Comparison of ENCODE assay signal across 16 cellular contexts in genomic region chr20:60053125-60053812, GRCh38.
DNase-seq lines count a peak whose midpoint lies in the region; ATAC-seq and TF ChIP-seq lines count a peak whose summit lies in the region.
"Had no signal": no experiment of that assay in that cellular context is flagged by ENCODE, and none has a peak within 500 bp of the region (broad histone marks: within the 10 kb centered on the region; RNA-seq: fewer than 3 reads in every experiment).

No MANE protein-coding gene starts in this region.

- DNase-seq in CD4-positive, alpha-beta memory T cell, result no peak
- DNase-seq in DND-41 (no peak), NCI-H2196 treated with DMSO at 0.1 percent for 48 hours (lab: John Stamatoyannopoulos, UW; ENCODE audit: unreplicated experiment) (peak; percentile 97), fibroblast of villous mesenchyme (ENCODE audit: low read depth) (peak; percentile 8), dermis blood vessel endothelial cell (no peak), T1000 (lab: John Stamatoyannopoulos, UW) (no peak), trophoblast cell (no peak)
- DNase-seq: activated CD8-positive, alpha-beta memory T cell treated with anti-CD3 and anti-CD28 coated beads, Interleukin-2, amount 50 U/mL, for 48 hours; activated naive CD4-positive, alpha-beta T cell treated with Interleukin-2 at 50 U/mL for 16 hours; CD8-positive, alpha-beta memory T cell; GOT3; heart left ventricle; NCI-H524; stimulated activated CD4-positive, alpha-beta T cell treated with anti-CD3 and anti-CD28 coated beads, Interleukin-4, amount 100 ng/mL, for 1 hour had no signal

- no peak overlapping the region for H2BK12ac ChIP-seq in trophoblast cell (ENCODE audit: low read length)

- no peak overlapping the region for H4K12ac ChIP-seq in trophoblast cell (ENCODE audit: low read depth, low read length)

- H2AFZ ChIP-seq in DND-41 (ENCODE audit: low read depth, low read length) (no peak overlapping the region), trophoblast cell (ENCODE audit: insufficient read depth, low read length, poor library complexity) (no peak overlapping the region)

- no peaks in the 10 kb centered on the region for H3K27me3 ChIP-seq in CD4-positive, alpha-beta memory T cell (ENCODE audit: insufficient read depth, low read length)
- H3K27me3 ChIP-seq in DND-41 (ENCODE audit: insufficient read depth, low read length, poor library complexity), result no peaks in the 10 kb centered on the region
- no peaks in the 10 kb centered on the region for H3K27me3 ChIP-seq in trophoblast cell (ENCODE audit: insufficient read depth, low read length)

- no peak overlapping the region for H3K18ac ChIP-seq in trophoblast cell (ENCODE audit: low read length)

- no peaks in the 10 kb centered on the region for H3K36me3 Mint-ChIP-seq in CD4-positive, alpha-beta memory T cell

- no peaks in the 10 kb centered on the region for H3K9me3 Mint-ChIP-seq in CD4-positive, alpha-beta memory T cell
- H3K9me3 Mint-ChIP-seq: CD8-positive, alpha-beta memory T cell had no signal

- intact Hi-C loops in CD4-positive, alpha-beta memory T cell (cut with micrococcal nuclease), result no loop called here

- H3K4me2 ChIP-seq in DND-41 (ENCODE audit: insufficient read depth, low read length), result no peak overlapping the region
- no peak overlapping the region for H3K4me2 ChIP-seq in trophoblast cell (ENCODE audit: low read length)

- H3K79me2 ChIP-seq in DND-41 (ENCODE audit: insufficient read depth, low read length) (peaks cover 37% of the 10 kb centered on the region), trophoblast cell (ENCODE audit: control insufficient read depth, insufficient read depth, low read length, poor library complexity) (no peaks in the 10 kb centered on the region)

- no peak overlapping the region for H2AK5ac ChIP-seq in trophoblast cell (ENCODE audit: low read length)

- no peak overlapping the region for H4K91ac ChIP-seq in trophoblast cell (ENCODE audit: low read depth, low read length)

- no peak for ATAC-seq in DND-41 (ENCODE audit: insufficient read depth, low read depth)
- ATAC-seq: GM12878, heart left ventricle had no signal

- peaks cover 35 to 49% (median 41%) of the 10 kb centered on the region in 4 donors for H3K4me1 Mint-ChIP-seq in CD4-positive, alpha-beta memory T cell

- H3K4me3 ChIP-seq in CD4-positive, alpha-beta memory T cell (ENCODE audit: low read length in 2 of 2), result no peak overlapping the region
- H3K4me3 ChIP-seq in DND-41 (ENCODE audit: low read depth in 1 of 2, low read length in 2 of 2) (no peak overlapping the region), fibroblast of villous mesenchyme (ENCODE audit: low read depth, low read length) (no peak overlapping the region), trophoblast cell (ENCODE audit: low read depth, low read length) (no peak overlapping the region)
- H3K4me3 ChIP-seq: GM12878, heart left ventricle, thoracic aorta had no signal

- no peak overlapping the region for H2BK5ac ChIP-seq in trophoblast cell (ENCODE audit: low read depth, low read length, poor library complexity)

- no CpG with 5 or more reads among the region's 16 CpGs for WGBS in trophoblast cell (ENCODE audit: extremely low coverage, insufficient coverage, insufficient read length)

- TF ChIP-seq CTCF in DND-41 (IDR thresholded peaks at IDR 0.05; ENCODE audit: borderline replicate concordance, extremely low read depth, low read length, poor library complexity, severe bottlenecking) (no peak), fibroblast of villous mesenchyme (IDR thresholded peaks at IDR 0.05; ENCODE audit: insufficient read depth, low read depth, low read length) (no peak)

- H3K4ac ChIP-seq in trophoblast cell (ENCODE audit: low read depth, low read length), result no peak overlapping the region

- H4K20me1 ChIP-seq in DND-41 (ENCODE audit: insufficient read depth, low read length), result 0 out of 2 replicates have a peak, but pooled peaks cover 3% of the 10 kb centered on the region

- H3K36me3 ChIP-seq in CD4-positive, alpha-beta memory T cell (ENCODE audit: insufficient read depth, low read length), result no peaks in the 10 kb centered on the region
- H3K36me3 ChIP-seq in DND-41 (ENCODE audit: insufficient read depth, low read length) (peaks cover 3% of the 10 kb centered on the region; the same call in 1 of the 2 replicates), trophoblast cell (ENCODE audit: control insufficient read depth in 1 of 2, insufficient read depth in 2 of 2, low read length in 2 of 2) (no peaks in the 10 kb centered on the region)
- H3K36me3 ChIP-seq: heart left ventricle, thoracic aorta had no signal

- H3K27ac ChIP-seq in CD4-positive, alpha-beta memory T cell (ENCODE audit: low read depth, low read length), result no peak overlapping the region
- H3K27ac ChIP-seq in DND-41 (ENCODE audit: low read length) (peak overlapping the region; percentile 4; the same call in 1 of the 2 replicates), trophoblast cell (ENCODE audit: low read depth, low read length) (no peak overlapping the region)
- H3K27ac ChIP-seq: heart left ventricle, thoracic aorta had no signal

- no peak overlapping the region for H3K14ac ChIP-seq in trophoblast cell (ENCODE audit: low read length)

- peaks cover 39% of the 10 kb centered on the region for H3K4me1 ChIP-seq in CD4-positive, alpha-beta memory T cell (ENCODE audit: insufficient read depth, low read length)
- peaks cover 39% of the 10 kb centered on the region for H3K4me1 ChIP-seq in DND-41 (ENCODE audit: insufficient read depth, low read length)
- H3K4me1 ChIP-seq in trophoblast cell (ENCODE audit: control insufficient read depth in 1 of 2, insufficient read depth in 2 of 2, low read length in 2 of 2), result no peaks in the 10 kb centered on the region

- no peak overlapping the region for H2BK120ac ChIP-seq in trophoblast cell (ENCODE audit: insufficient read depth, low read length, poor library complexity)

- CTCF ChIA-PET in CD4-positive, alpha-beta memory T cell (lab: Charles Lee; ENCODE audit: partially characterized antibody), result interaction anchor here (1.0 kb wide), 1 partner anchor 209 kb away, joined by 4 read pairs; no protein-coding TSS in a partner anchor

- H3K9ac ChIP-seq in DND-41 (ENCODE audit: low read depth, low read length), result no peak overlapping the region
- H3K9ac ChIP-seq in trophoblast cell (ENCODE audit: low read length), result no peak overlapping the region

- POLR2A ChIA-PET in CD4-positive, alpha-beta memory T cell (lab: Charles Lee; ENCODE audit: partially characterized antibody), result no interaction called here

- H4K8ac ChIP-seq in trophoblast cell (ENCODE audit: low read depth, low read length), result no peak overlapping the region

- H3K27me3 Mint-ChIP-seq in CD4-positive, alpha-beta memory T cell, result no peaks in the 10 kb centered on the region

- H3K4me3 Mint-ChIP-seq in CD4-positive, alpha-beta memory T cell, result peak overlapping the region in 2 of 8 donors; percentile 30 to 42
- H3K4me3 Mint-ChIP-seq: CD8-positive, alpha-beta memory T cell had no signal

- peak overlapping the region in 4 of 7 donors; percentile 48 to 70 (median 56) for H3K27ac Mint-ChIP-seq in CD4-positive, alpha-beta memory T cell

- H3K23ac ChIP-seq in trophoblast cell (ENCODE audit: low read length), result no peak overlapping the region

- no peaks in the 10 kb centered on the region for H3K9me3 ChIP-seq in CD4-positive, alpha-beta memory T cell (ENCODE audit: control insufficient read depth in 1 of 2, low read length in 2 of 2)
- H3K9me3 ChIP-seq in DND-41 (ENCODE audit: insufficient read depth, low read length, severe bottlenecking) (no peaks in the 10 kb centered on the region), trophoblast cell (ENCODE audit: insufficient read depth, low read depth, low read length) (no peaks in the 10 kb centered on the region)
- H3K9me3 ChIP-seq: heart left ventricle, thoracic aorta had no signal

- no peaks in the 10 kb centered on the region for H3K79me1 ChIP-seq in trophoblast cell (ENCODE audit: low read length)

Comparison
In these comparisons a context has a peak if more than half of its experiments do, and no peak if none do; other contexts are left out.
1. DNase-seq: peak in NCI-H2196 treated with DMSO at 0.1 percent for 48 hours (single experiment) and fibroblast of villous mesenchyme (single experiment); none in CD4-positive, alpha-beta memory T cell (0 of 5), DND-41 (single experiment), dermis blood vessel endothelial cell (single experiment), T1000 (single experiment) and trophoblast cell (0 of 2).